ENCODE assay signal across 18 cellular contexts in the genomic region with DNA sequence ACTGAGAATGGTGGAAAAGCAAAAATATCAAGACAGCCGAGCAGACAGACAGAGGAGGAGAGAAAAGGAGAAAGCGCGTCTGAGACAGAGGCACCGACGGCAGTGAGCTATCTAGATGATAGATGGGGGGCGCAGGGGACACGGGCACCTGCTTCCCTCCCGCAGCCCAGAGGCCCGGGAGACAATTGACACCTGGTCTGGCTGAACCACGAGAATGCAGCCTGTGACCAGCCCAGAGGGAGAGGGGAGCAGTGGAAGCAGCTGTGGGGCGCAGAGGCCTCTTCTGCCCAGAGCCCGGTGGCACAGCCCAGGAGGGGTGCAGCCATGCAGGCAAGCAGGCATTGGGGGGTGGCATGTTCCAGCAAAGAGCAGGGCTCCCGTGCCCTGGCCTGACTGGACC. TPM values are rescaled to one million over a fixed set of nuclear protein-coding genes. Genes with fewer than 3 reads are reported as not detected.
A peak's percentile ranks its signal among the peaks of the same experiment; 100 is the strongest.
DNase-seq lines count a peak whose midpoint lies in the region; ATAC-seq and TF ChIP-seq lines count a peak whose summit lies in the region.
"Had no signal": no experiment of that assay in that cellular context is flagged by ENCODE, and none has a peak within 500 bp of the region (broad histone marks: within the 10 kb centered on the region; RNA-seq: fewer than 3 reads in every experiment).

No MANE protein-coding gene starts in this region.

- H3K27me3 Mint-ChIP-seq in neural progenitor cell (ENCODE audit: insufficient read depth, low read depth): peaks cover 8% of the 10 kb centered on the region

- no CpG with 5 or more reads among the region's 13 CpGs for WGBS in neuronal stem cell (ENCODE audit: extremely low coverage in 2 of 2, insufficient read length in 2 of 2, insufficient replicate concordance in 1 of 2), 2 donors

- no peaks in the 10 kb centered on the region for H3F3A ChIP-seq in MM.1S (ENCODE audit: insufficient read depth, low read length)
- H3F3A ChIP-seq in neural progenitor cell (ENCODE audit: low read depth): no peaks in the 10 kb centered on the region

- no peak overlapping the region; a peak in 1 of 20 replicates for H3K4me3 ChIP-seq in BLaER1 treated with 17β-estradiol and CSF1 and Interleukin-3, amounts not matched to agents 10 nM and 100 nM
- H3K4me3 ChIP-seq in MM.1S (ENCODE audit: low read length): no peak overlapping the region
- no peak overlapping the region for H3K4me3 ChIP-seq in dorsolateral prefrontal cortex
- no peak overlapping the region for H3K4me3 ChIP-seq in neuronal stem cell (ENCODE audit: low read length in 2 of 2)
- H3K4me3 ChIP-seq in neural progenitor cell: no peak overlapping the region
- H3K4me3 ChIP-seq: GM23248 had no signal

- no peaks in the 10 kb centered on the region for H3K36me3 ChIP-seq in BLaER1 treated with 17β-estradiol and CSF1 and Interleukin-3, amounts not matched to agents 10 nM and 100 nM
- no peaks in the 10 kb centered on the region for H3K36me3 ChIP-seq in MM.1S (replicated peaks; ENCODE audit: insufficient read depth, low read length)
- no peaks in the 10 kb centered on the region for H3K36me3 ChIP-seq in neuronal stem cell (replicated peaks in 1 of 2; ENCODE audit: control insufficient read depth in 2 of 2, insufficient read depth in 2 of 2, low read length in 2 of 2)
- no peaks in the 10 kb centered on the region for H3K36me3 ChIP-seq in neural progenitor cell

- H2AFZ ChIP-seq in MM.1S (ENCODE audit: low read length) (no peak overlapping the region), neuronal stem cell (ENCODE audit: low read length) (no peak overlapping the region), neural progenitor cell (replicated peaks) (no peak overlapping the region)
- H2AFZ ChIP-seq: GM23248 had no signal

- no peak overlapping the region for H3K27ac Mint-ChIP-seq in neural progenitor cell
- H3K27ac Mint-ChIP-seq: CD4-positive, alpha-beta T cell had no signal

- H2BK120ac ChIP-seq in neuronal stem cell (ENCODE audit: low read depth, low read length): no peak overlapping the region

- no peaks in the 10 kb centered on the region for H3K36me3 Mint-ChIP-seq in neural progenitor cell

- peaks cover 0 to 97% (median 0%) of the 10 kb centered on the region in 11 experiments; a peak in 10 of 22 replicates for H3K27me3 ChIP-seq in BLaER1 treated with 17β-estradiol and CSF1 and Interleukin-3, amounts not matched to agents 10 nM and 100 nM
- H3K27me3 ChIP-seq in MM.1S (replicated peaks; ENCODE audit: insufficient read depth, low read length) (peaks cover 32% of the 10 kb centered on the region), dorsolateral prefrontal cortex (peaks cover 0 to 43% (median 0%) of the 10 kb centered on the region in 45 donors), neuronal stem cell (ENCODE audit: control insufficient read depth in 3 of 3, insufficient read depth in 3 of 3, low read depth in 1 of 3, low read length in 3 of 3) (peaks cover 0 to 79% (median 0%) of the 10 kb centered on the region in 3 experiments), neural progenitor cell (no peaks in the 10 kb centered on the region)

- H2BK5ac ChIP-seq in neuronal stem cell (ENCODE audit: low read length): no peak overlapping the region

- peak overlapping the region in 9 of 11 experiments; percentile 92 to 100 (median 98); a peak in 17 of 22 replicates for H3K4me2 ChIP-seq in BLaER1 treated with 17β-estradiol and CSF1 and Interleukin-3, amounts not matched to agents 10 nM and 100 nM
- H3K4me2 ChIP-seq in MM.1S (ENCODE audit: low read depth, low read length) (peak overlapping the region; percentile 6; the same call in 1 of the 2 replicates), neuronal stem cell (ENCODE audit: insufficient read depth, low read length, poor library complexity, severe bottlenecking) (no peak overlapping the region), neural progenitor cell (no peak overlapping the region)

- peak overlapping the region in 3 of 11 experiments; percentile 18 to 53 (median 21); a peak in 6 of 22 replicates for H3K27ac ChIP-seq in BLaER1 treated with 17β-estradiol and CSF1 and Interleukin-3, amounts not matched to agents 10 nM and 100 nM
- peak overlapping the region; percentile 48; the same call in 1 of the 2 replicates for H3K27ac ChIP-seq in MM.1S (ENCODE audit: low read length)
- H3K27ac ChIP-seq in dorsolateral prefrontal cortex: peak overlapping the region in 40 of 59 donors; percentile 7 to 88 (median 59)
- H3K27ac ChIP-seq in neuronal stem cell (replicated peaks; ENCODE audit: low read length): no peak overlapping the region
- H3K27ac ChIP-seq in neural progenitor cell: no peak overlapping the region
- H3K27ac ChIP-seq: GM23248 had no signal

- H3K4ac ChIP-seq in neuronal stem cell (ENCODE audit: low read length): no peak overlapping the region

- H4K8ac ChIP-seq in neuronal stem cell (ENCODE audit: low read depth, low read length): no peak overlapping the region

- peak overlapping the region; percentile 32 for H2AK5ac ChIP-seq in neuronal stem cell (ENCODE audit: low read depth, low read length)

- H3K4me3 Mint-ChIP-seq in neural progenitor cell: no peak overlapping the region
- H3K4me3 Mint-ChIP-seq: CD4-positive, alpha-beta T cell had no signal

- H4K91ac ChIP-seq in neuronal stem cell (ENCODE audit: low read depth, low read length, poor library complexity): no peak overlapping the region

- H3K9me3 Mint-ChIP-seq in neural progenitor cell: no peaks in the 10 kb centered on the region
- H3K9me3 Mint-ChIP-seq: CD4-positive, alpha-beta T cell had no signal

- H3K4me1 ChIP-seq in BLaER1 treated with 17β-estradiol and CSF1 and Interleukin-3, amounts not matched to agents 10 nM and 100 nM: peaks cover 43 to 100% (median 100%) of the 10 kb centered on the region in 10 experiments
- peaks cover 28% of the 10 kb centered on the region for H3K4me1 ChIP-seq in MM.1S (ENCODE audit: low read length)
- H3K4me1 ChIP-seq in neuronal stem cell (ENCODE audit: control insufficient read depth in 2 of 2, insufficient read depth in 1 of 2, low read depth in 1 of 2, low read length in 2 of 2): peaks cover 0 to 5% of the 10 kb centered on the region in 2 donors
- H3K4me1 ChIP-seq in neural progenitor cell: peaks cover 6% of the 10 kb centered on the region

- intact Hi-C loops in dorsolateral prefrontal cortex (cut with DNase I): no loop called here

- DNase-seq in MM.1S (peak; percentile 39), dorsolateral prefrontal cortex (no peak), neuronal stem cell (ENCODE audit: low spot score) (no peak), MV-4-11 (lab: John Stamatoyannopoulos, UW) (no peak), neural progenitor cell (ENCODE audit: low spot score) (no peak)
- DNase-seq: AML-193; CD4-positive, alpha-beta T cell; DMS79; Kasumi-1; NCI-H146; NCI-H2081 treated with DMSO at 0.1 percent for 48 hours; NCI-H446; NCI-H748 treated with DMSO at 0.1 percent for 48 hours; Right ventricle myocardium superior had no signal

- peaks cover 0 to 82% (median 12%) of the 10 kb centered on the region in 11 experiments; a peak in 11 of 22 replicates for H4K20me1 ChIP-seq in BLaER1 treated with 17β-estradiol and CSF1 and Interleukin-3, amounts not matched to agents 10 nM and 100 nM
- no peaks in the 10 kb centered on the region for H4K20me1 ChIP-seq in MM.1S (ENCODE audit: insufficient read depth, low read length)
- no peaks in the 10 kb centered on the region for H4K20me1 ChIP-seq in neural progenitor cell (ENCODE audit: low read depth)

- H3K9me3 ChIP-seq in BLaER1 treated with 17β-estradiol and CSF1 and Interleukin-3, amounts not matched to agents 10 nM and 100 nM (replicated peaks in 1 of 11): no peaks in the 10 kb centered on the region
- H3K9me3 ChIP-seq in MM.1S (replicated peaks; ENCODE audit: insufficient read depth, low read length): no peaks in the 10 kb centered on the region
- H3K9me3 ChIP-seq in neuronal stem cell (replicated peaks in 1 of 2; ENCODE audit: control insufficient read depth in 2 of 2, insufficient read depth in 1 of 2, low read depth in 1 of 2, low read length in 2 of 2): no peaks in the 10 kb centered on the region
- H3K9me3 ChIP-seq in neural progenitor cell (ENCODE audit: low read depth): no peaks in the 10 kb centered on the region

- peak overlapping the region in 4 of 11 experiments; percentile 15 to 62 (median 48); a peak in 8 of 22 replicates for H3K9ac ChIP-seq in BLaER1 treated with 17β-estradiol and CSF1 and Interleukin-3, amounts not matched to agents 10 nM and 100 nM
- H3K9ac ChIP-seq in MM.1S (ENCODE audit: low read length) (0 out of 2 replicates have a peak overlapping the region, but pooled peaks have one; percentile 18), neuronal stem cell (ENCODE audit: low read depth, low read length, poor library complexity) (no peak overlapping the region), neural progenitor cell (no peak overlapping the region)
- H3K9ac ChIP-seq: GM23248 had no signal

- H2BK12ac ChIP-seq in neuronal stem cell (ENCODE audit: low read length): peak overlapping the region; percentile 95

- no peaks in the 10 kb centered on the region for H3K9me2 ChIP-seq in MM.1S (replicated peaks; ENCODE audit: insufficient read depth, low read length)

- H3K14ac ChIP-seq in neuronal stem cell (ENCODE audit: low read length): no peak overlapping the region

- H3K18ac ChIP-seq in neuronal stem cell (ENCODE audit: low read length): peak overlapping the region; percentile 83

- peak overlapping the region; percentile 47 for H2BK15ac ChIP-seq in neuronal stem cell (ENCODE audit: low read length)

- no peaks in the 10 kb centered on the region for H3K79me1 ChIP-seq in neuronal stem cell (ENCODE audit: low read depth, low read length)

- no peak for ATAC-seq in HG02610 (IDR thresholded peaks at IDR 0.05; ENCODE audit: unreplicated experiment)

- no peak overlapping the region for H3K23ac ChIP-seq in neuronal stem cell (ENCODE audit: low read depth, low read length, poor library complexity)

- H3K79me2 ChIP-seq in MM.1S (ENCODE audit: low read length) (no peaks in the 10 kb centered on the region), neural progenitor cell (ENCODE audit: low read depth) (no peaks in the 10 kb centered on the region)

- peaks cover 16% of the 10 kb centered on the region for H3K4me1 Mint-ChIP-seq in neural progenitor cell

- TF ChIP-seq CTCF in MM.1S (IDR thresholded peaks at IDR 0.05; ENCODE audit: low read length) (no peak), dorsolateral prefrontal cortex (IDR thresholded peaks at IDR 0.05 in 54 of 56, conservative IDR thresholded peaks at IDR 0.05 in 2 of 56; ENCODE audit: low read depth in 1 of 56, partially characterized antibody in 56 of 56) (no peak), neural progenitor cell (IDR thresholded peaks at IDR 0.05) (no peak)

RNA-seq across cellular contexts. Expression of a gene that starts 48.2 kb away (rescaled TPM):
- total RNA-seq in dorsolateral prefrontal cortex (10 to 100 TPM; 22.8 to 99.1 (median 67.0) TPM), neural progenitor cell (ENCODE audit: low replicate concordance) (0.82 and 1.1 TPM in 2 replicates)
- 0.78 TPM for polyA plus RNA-seq in neuronal stem cell (2013, experiment 1 of 2)
- 0.86 TPM for polyA plus RNA-seq in neuronal stem cell (2013, experiment 2 of 2)
- total RNA-seq: G401 had no signal

Comparison
In these comparisons a context has a peak if more than half of its experiments do, and no peak if none do; other contexts are left out.
1. H3K27ac ChIP-seq: peak in MM.1S (single experiment) and dorsolateral prefrontal cortex (40 of 59); none in neuronal stem cell (single experiment) and neural progenitor cell (single experiment).
2. H3K4me2 ChIP-seq: peak in BLaER1 treated with 17β-estradiol and CSF1 and Interleukin-3, amounts not matched to agents 10 nM and 100 nM (9 of 11) and MM.1S (single experiment); none in neuronal stem cell (single experiment) and neural progenitor cell (single experiment).
3. RNA of a gene that starts 48.2 kb away (total RNA-seq): 22.8 to 99.1 TPM in dorsolateral prefrontal cortex; 0.82 to 1.1 TPM in neural progenitor cell; every median in the first group is over 10 times any median in the second.